ENCODE assay signal across 1 cellular context in genomic region chr16:2686075-2686474, GRCh38. TPM values are rescaled to one million over a fixed set of nuclear protein-coding genes. Genes with fewer than 3 reads are reported as not detected.
"Had no signal": no experiment of that assay in that cellular context is flagged by ENCODE, and none has a peak within 500 bp of the region (broad histone marks: within the 10 kb centered on the region; RNA-seq: fewer than 3 reads in every experiment).

No MANE protein-coding gene starts in this region.

RNA-seq across cellular contexts. Expression of gene PRSS27, which starts 33.9 kb away (rescaled TPM):
- total RNA-seq: skeletal muscle tissue had no signal
